Comparison of ENCODE assay signal across 1 cellular context in the genomic region with DNA sequence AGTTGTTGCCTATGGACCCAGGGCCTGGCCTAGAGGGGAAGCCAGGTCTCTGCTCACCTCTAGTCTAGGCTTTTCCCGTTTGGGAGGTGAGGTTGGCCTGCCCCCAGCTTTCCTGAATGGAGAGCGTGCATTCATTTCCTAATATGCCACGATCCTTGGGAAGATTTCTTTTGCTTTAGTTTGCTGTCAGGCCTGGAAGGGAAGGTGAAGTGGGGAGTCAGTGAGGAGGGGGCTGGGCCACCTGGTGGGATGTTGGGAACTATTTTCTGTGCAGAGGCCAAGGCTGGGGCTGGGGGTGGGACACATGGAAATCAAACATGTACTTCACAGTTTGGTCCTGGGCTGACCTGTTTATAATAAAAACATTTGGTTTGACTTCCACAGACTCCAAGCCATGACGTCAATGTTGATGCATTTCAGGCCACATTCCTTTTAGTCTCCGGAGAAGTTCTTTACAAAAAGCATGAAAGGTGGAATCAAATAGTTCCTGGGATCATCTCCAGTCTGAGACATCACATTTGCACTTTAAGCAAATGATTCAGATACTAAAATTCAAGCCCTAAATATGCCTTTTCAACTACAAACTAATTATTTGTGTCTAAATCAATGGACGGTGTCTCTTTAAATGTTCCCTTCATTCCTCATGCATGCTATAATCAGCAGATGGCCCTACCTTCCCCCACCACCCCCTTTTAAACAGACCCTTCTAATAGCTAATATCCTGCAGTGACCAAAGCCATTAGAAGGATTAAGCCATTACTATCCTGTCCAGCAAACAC.
TF ChIP-seq lines count a peak whose summit lies in the region.

No MANE protein-coding gene starts in this region.

TF ChIP-seq in WTC11, 78 proteins besides CTCF, POLR2A, EP300 and RAD21 (continued from another document):
- TF ChIP-seq ATF6 (CRISPR knock-in tag; IDR thresholded peaks at IDR 0.05) (no peak), E2F1 (CRISPR knock-in tag; IDR thresholded peaks at IDR 0.05) (no peak), ARID4B (CRISPR knock-in tag; IDR thresholded peaks at IDR 0.05; ENCODE audit: borderline replicate concordance) (no peak), ZNF423 (CRISPR knock-in tag; IDR thresholded peaks at IDR 0.05) (no peak), SOX15 (CRISPR knock-in tag; IDR thresholded peaks at IDR 0.05) (no peak), FOXK1 (CRISPR knock-in tag; IDR thresholded peaks at IDR 0.05) (no peak), ESRRA (CRISPR knock-in tag; IDR thresholded peaks at IDR 0.05; ENCODE audit: borderline replicate concordance) (no peak)
